In genomic region chr12:84336231-84336630, GRCh38 we compare ENCODE assay signal across 25 cellular contexts.
"Had no signal": no experiment of that assay in that cellular context is flagged by ENCODE, and none has a peak within 500 bp of the region (broad histone marks: within the 10 kb centered on the region; RNA-seq: fewer than 3 reads in every experiment).

No MANE protein-coding gene starts in this region.

- H3K36me3 ChIP-seq: colonic mucosa, esophagus squamous epithelium, heart right ventricle, pancreas, right lobe of liver, thyroid gland had no signal

- ATAC-seq: effector memory CD8-positive, alpha-beta T cell; heart right ventricle; left lobe of liver; natural killer cell; pancreas; right lobe of liver; stimulated activated naive CD8-positive, alpha-beta T cell treated with anti-CD3 and anti-CD28 coated beads, Interleukin-15, amount 100 ng/mL, for 72 hours had no signal

- H3K27me3 ChIP-seq: colonic mucosa, esophagus squamous epithelium, heart right ventricle, pancreas, right lobe of liver, thyroid gland had no signal

- H3K27ac ChIP-seq: colonic mucosa, esophagus squamous epithelium, heart right ventricle, pancreas, right lobe of liver, thyroid gland had no signal

- H3K4me3 ChIP-seq: colonic mucosa, esophagus squamous epithelium, heart right ventricle, lung, pancreas, right lobe of liver, smooth muscle cell, thyroid gland had no signal

- H3K4me2 ChIP-seq: smooth muscle cell had no signal

- FAIRE-seq: endometrium, keratinocyte, pancreas had no signal

- H3K4me1 ChIP-seq: colonic mucosa, esophagus squamous epithelium, heart right ventricle, pancreas, right lobe of liver, thyroid gland had no signal

- DNase-seq: colonic mucosa; dermis blood vessel endothelial cell; effector memory CD8-positive, alpha-beta T cell; erythroblast; esophagus squamous epithelium; foreskin melanocyte; glutamatergic neuron; heart right ventricle; hypothalamus; immature natural killer cell; natural killer cell; pancreas; right lobe of liver; stimulated activated CD4-positive, alpha-beta T cell treated with anti-CD3 and anti-CD28 coated beads, Interleukin-12 subunit alpha, Interleukin-12 subunit beta, amount 100 ng/mL, for 4 hours; stimulated activated CD4-positive, alpha-beta T cell treated with anti-CD3 and anti-CD28 coated beads, Interleukin-1b, Interleukin-23, amount 100 ng/mL, for 48 hours; stimulated activated CD4-positive, alpha-beta T cell treated with anti-CD3 and anti-CD28 coated beads, Interleukin-4, amount 100 ng/mL, for 1 hour; stimulated activated CD8-positive, alpha-beta memory T cell treated with anti-CD3 and anti-CD28 coated beads, Interleukin-4, amount 100 ng/mL, for 48 hours; stimulated activated naive CD4-positive, alpha-beta T cell; stimulated activated naive CD8-positive, alpha-beta T cell treated with anti-CD3 and anti-CD28 coated beads, Interleukin-15, amount 100 ng/mL, for 72 hours; thyroid gland had no signal

- H3K9me3 ChIP-seq: colonic mucosa, esophagus squamous epithelium, heart right ventricle, pancreas, right lobe of liver, thyroid gland had no signal
